Comparison of ENCODE assay signal across 8 cellular contexts in genomic region chr14:89165189-89165809, GRCh38.
DNase-seq lines count a peak whose midpoint lies in the region; ATAC-seq and TF ChIP-seq lines count a peak whose summit lies in the region.

No MANE protein-coding gene starts in this region.

- peak overlapping the region; percentile 47; the same call in 1 of the 2 replicates for H3K9ac ChIP-seq in BLaER1

- peaks cover 29 to 53% (median 41%) of the 10 kb centered on the region in 3 donors for H3K4me1 Mint-ChIP-seq in naive B cell

- ATAC-seq in GM19035 (IDR thresholded peaks at IDR 0.05; ENCODE audit: unreplicated experiment) (peak; percentile 70), HG03103 (IDR thresholded peaks at IDR 0.05; ENCODE audit: low read depth, unreplicated experiment) (peak; percentile 51), naive B cell (ENCODE audit: low read depth in 2 of 2) (peak; percentile 69 to 72)

- H3K27ac ChIP-seq in BLaER1 (peak overlapping the region; percentile 66), angular gyrus (ENCODE audit: low read depth, low read length) (peak overlapping the region; percentile 20)

- H3K36me3 Mint-ChIP-seq in naive B cell: peaks cover 20 to 33% of the 10 kb centered on the region in 2 donors

- H3K27me3 ChIP-seq in BLaER1: no peaks in the 10 kb centered on the region

- CTCF ChIA-PET in HEK293T (lab: Yijun Ruan, JAX): no interaction called here

- POLR2A ChIA-PET in HEK293T (lab: Yijun Ruan, JAX): no interaction called here

- peak overlapping the region; percentile 20; the same call in 1 of the 2 replicates for H3K4me3 ChIP-seq in BLaER1

- H3K36me3 ChIP-seq in BLaER1: peaks cover 59% of the 10 kb centered on the region

- H3K9me3 ChIP-seq in BLaER1: peaks cover 11% of the 10 kb centered on the region

- DNase-seq in naive B cell (peak; percentile 25), NCI-H526 treated with DMSO at 0.1 percent for 48 hours (lab: John Stamatoyannopoulos, UW) (no peak), cerebellar cortex (ENCODE audit: low spot score) (no peak), HEK293T (ENCODE audit: extremely low spot score) (no peak)

- peak overlapping the region; percentile 66 to 97 (median 88) for H3K27ac Mint-ChIP-seq in naive B cell

- H4K20me1 ChIP-seq in BLaER1: no peaks in the 10 kb centered on the region

- H3K4me3 Mint-ChIP-seq in naive B cell: peak overlapping the region; percentile 70 to 93 (median 89)

- no peaks in the 10 kb centered on the region for H3K27me3 Mint-ChIP-seq in naive B cell

- H3K4me2 ChIP-seq in BLaER1: peak overlapping the region; percentile 71

- H3K9me3 Mint-ChIP-seq in naive B cell: peaks cover 5 to 18% (median 11%) of the 10 kb centered on the region in 7 donors

- H3K4me1 ChIP-seq in BLaER1: peaks cover 37% of the 10 kb centered on the region

TF ChIP-seq in HEK293T, 16 proteins besides CTCF, POLR2A, EP300 and RAD21:
- TF ChIP-seq FOXM1 (IDR thresholded peaks at IDR 0.05; ENCODE audit: borderline replicate concordance) (no peak), BHLHE40 (IDR thresholded peaks at IDR 0.05; ENCODE audit: borderline replicate concordance) (no peak), ZNF384 (IDR thresholded peaks at IDR 0.05) (no peak), HDGF (IDR thresholded peaks at IDR 0.05; ENCODE audit: borderline replicate concordance) (no peak), L3MBTL2 (conservative IDR thresholded peaks at IDR 0.05) (no peak), SP1 (IDR thresholded peaks at IDR 0.05) (no peak), FOXA1 (IDR thresholded peaks at IDR 0.05) (no peak), TARDBP (IDR thresholded peaks at IDR 0.05) (no peak), ARNT (IDR thresholded peaks at IDR 0.05) (no peak), PKNOX1 (IDR thresholded peaks at IDR 0.05) (no peak), NFRKB (IDR thresholded peaks at IDR 0.05) (no peak), SUZ12 (IDR thresholded peaks at IDR 0.05) (no peak), ELF4 (IDR thresholded peaks at IDR 0.05) (no peak), FOXK2 (IDR thresholded peaks at IDR 0.05) (no peak), LEF1 (IDR thresholded peaks at IDR 0.05; ENCODE audit: borderline replicate concordance) (no peak), CTBP1 (IDR thresholded peaks at IDR 0.05; ENCODE audit: borderline replicate concordance) (no peak)
